ENCODE assay signal across 9 cellular contexts in the genomic region with DNA sequence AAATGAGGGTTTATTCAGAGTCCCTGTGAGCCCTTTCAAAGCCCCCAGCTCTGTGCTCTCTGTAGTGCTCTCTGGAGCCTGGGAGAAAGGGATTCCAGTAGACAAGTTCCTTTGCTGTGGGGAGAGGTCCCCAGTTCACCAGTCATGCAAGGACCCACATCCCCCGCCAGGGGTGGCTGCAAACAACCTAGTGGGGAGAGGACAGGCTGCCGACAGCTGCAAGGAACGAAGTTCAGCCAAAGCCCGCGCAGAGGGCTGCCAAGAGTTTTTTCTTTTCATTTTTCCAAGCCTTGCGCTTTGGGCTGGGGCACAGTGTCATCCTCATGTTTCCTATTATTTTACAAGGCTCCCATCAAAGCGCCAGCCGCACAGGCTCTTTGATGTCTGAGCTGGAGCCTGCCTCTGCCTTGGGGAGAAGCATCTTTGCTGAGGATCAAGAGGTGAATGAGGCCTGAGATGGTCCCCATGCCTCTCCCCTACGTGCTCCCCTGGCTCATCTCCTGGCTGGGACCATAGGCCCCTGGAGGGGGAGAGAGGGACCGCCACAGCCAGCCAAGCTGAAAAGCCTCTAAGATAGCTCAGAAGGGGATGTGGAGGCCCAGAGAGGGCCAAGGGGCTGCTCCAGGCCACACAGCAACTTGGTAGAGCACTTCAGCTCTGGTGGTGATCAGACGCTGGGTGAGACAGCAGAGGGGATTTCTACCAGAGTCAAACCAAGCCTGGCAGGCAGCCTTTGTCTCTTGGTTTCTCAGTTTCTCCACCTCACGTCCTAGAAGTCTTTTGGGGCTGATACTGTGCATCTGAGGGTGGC. TPM values are rescaled to one million over a fixed set of nuclear protein-coding genes. Genes with fewer than 3 reads are reported as not detected.
DNase-seq lines count a peak whose midpoint lies in the region; FAIRE-seq and TF ChIP-seq lines count a peak whose summit lies in the region.
"Had no signal": no experiment of that assay in that cellular context is flagged by ENCODE, and none has a peak within 500 bp of the region (broad histone marks: within the 10 kb centered on the region; RNA-seq: fewer than 3 reads in every experiment).

No MANE protein-coding gene starts in this region.

- H3K36me3 Mint-ChIP-seq in HFFc6 (ENCODE audit: low read depth) = no peaks in the 10 kb centered on the region
- H3K36me3 Mint-ChIP-seq in chondrocyte (ENCODE audit: low read depth) = no peaks in the 10 kb centered on the region

- no peak overlapping the region for H3K4me2 ChIP-seq in mesenchymal stem cell (ENCODE audit: low read length, poor library complexity, severe bottlenecking)

- peak; percentile 69 for TF ChIP-seq CTCF in AG09309 (IDR thresholded peaks at IDR 0.05; ENCODE audit: control insufficient read depth, insufficient read depth, low read depth, low read length, missing control alignments)
- peak; percentile 73 for TF ChIP-seq CTCF in HFFc6 (IDR thresholded peaks at IDR 0.05)
- TF ChIP-seq CTCF in chondrocyte (IDR thresholded peaks at IDR 0.05) = peak; percentile 71

- no peaks in the 10 kb centered on the region; the same call in none of the 2 replicates for H3K27me3 Mint-ChIP-seq in HFFc6 (ENCODE audit: insufficient read depth)
- H3K27me3 Mint-ChIP-seq in chondrocyte (ENCODE audit: low read depth) = no peaks in the 10 kb centered on the region

- no peaks in the 10 kb centered on the region for H3K9me3 Mint-ChIP-seq in HFFc6
- no peaks in the 10 kb centered on the region for H3K9me3 Mint-ChIP-seq in chondrocyte (ENCODE audit: low read depth)

- H3K9me3 ChIP-seq in mesenchymal stem cell (ENCODE audit: control insufficient read depth, low read length) = no peaks in the 10 kb centered on the region

- no peak overlapping the region for H4K91ac ChIP-seq in mesenchymal stem cell (ENCODE audit: low read length)

- H2AK5ac ChIP-seq in mesenchymal stem cell (ENCODE audit: low read length, severe bottlenecking) = no peak overlapping the region

- peak overlapping the region in 1 of 2 experiments; percentile 13 for H3K4ac ChIP-seq in mesenchymal stem cell (ENCODE audit: low read depth in 1 of 2, low read length in 2 of 2)

- no peak overlapping the region for H2BK12ac ChIP-seq in mesenchymal stem cell (ENCODE audit: low read length in 2 of 2)

- H3K14ac ChIP-seq in mesenchymal stem cell (ENCODE audit: low read length in 2 of 2) = no peak overlapping the region

- H3K4me1 Mint-ChIP-seq in HFFc6 (ENCODE audit: low read depth) (peaks cover 17% of the 10 kb centered on the region), chondrocyte (ENCODE audit: low read depth) (peaks cover 70% of the 10 kb centered on the region)

- H3K4me3 Mint-ChIP-seq in HFFc6 (no peak overlapping the region), chondrocyte (ENCODE audit: unreplicated experiment) (no peak overlapping the region)

- peaks cover 6 to 52% of the 10 kb centered on the region in 2 experiments for H3K27me3 ChIP-seq in mesenchymal stem cell (ENCODE audit: control insufficient read depth in 1 of 2, insufficient read depth in 1 of 2, low read length in 2 of 2)

- FAIRE-seq in frontal cortex (lab: Jason Lieb, UNC) = no peak
- FAIRE-seq: TTC549 had no signal

- no peaks in the 10 kb centered on the region for H3K79me1 ChIP-seq in mesenchymal stem cell (replicated peaks; ENCODE audit: low read length, poor library complexity, severe bottlenecking)

- H3K9ac ChIP-seq in mesenchymal stem cell (ENCODE audit: low read length) = no peak overlapping the region

- no peak overlapping the region for H2AFZ ChIP-seq in mesenchymal stem cell (ENCODE audit: low read depth, low read length)

- H3K27ac Mint-ChIP-seq in HFFc6 (no peak overlapping the region), chondrocyte (ENCODE audit: unreplicated experiment) (peak overlapping the region; percentile 80)

- H3K36me3 ChIP-seq in mesenchymal stem cell (ENCODE audit: control insufficient read depth in 1 of 2, insufficient read depth in 2 of 2, low read depth in 1 of 2, low read length in 2 of 2) = no peaks in the 10 kb centered on the region

- H2BK15ac ChIP-seq in mesenchymal stem cell (ENCODE audit: low read depth, poor library complexity, severe bottlenecking) = no peak overlapping the region

- 64% methylated on average over 12 of the region's 12 CpGs for WGBS in mesenchymal stem cell

- no peak overlapping the region for H3K27ac ChIP-seq in mesenchymal stem cell (ENCODE audit: low read length, poor library complexity, severe bottlenecking)

- H4K8ac ChIP-seq in mesenchymal stem cell (ENCODE audit: low read length) = peak overlapping the region; percentile 19

- H3K23ac ChIP-seq in mesenchymal stem cell (ENCODE audit: low read length in 2 of 2) = no peak overlapping the region

- H3K18ac ChIP-seq in mesenchymal stem cell (ENCODE audit: low read depth in 1 of 2, low read length in 2 of 2) = no peak overlapping the region

- DNase-seq in AG09309 (ENCODE audit: low read depth) (no peak), HFFc6 (peak; percentile 32), chondrocyte (ENCODE audit: low spot score) (peak; percentile 49), mesenchymal stem cell (peak; percentile 42), SIG-M5 treated with dmso at 0.1 percent for 504 hours (lab: John Stamatoyannopoulos, UW; ENCODE audit: unreplicated experiment) (no peak), NCI-H748 (lab: John Stamatoyannopoulos, UW; ENCODE audit: unreplicated experiment) (no peak), SKM-1 treated with dmso at 0.1 percent for 144 hours (lab: John Stamatoyannopoulos, UW; ENCODE audit: unreplicated experiment) (no peak), frontal cortex (ENCODE audit: low spot score in 2 of 2) (no peak)

- no peak overlapping the region for H2BK5ac ChIP-seq in mesenchymal stem cell (ENCODE audit: low read depth, low read length, poor library complexity, severe bottlenecking)

- H2BK120ac ChIP-seq in mesenchymal stem cell (ENCODE audit: low read depth, low read length) = peak overlapping the region; percentile 42

- H3K4me3 ChIP-seq in AG09309 (ENCODE audit: control insufficient read depth, low read depth, low read length) (no peak overlapping the region), mesenchymal stem cell (ENCODE audit: insufficient read depth in 1 of 2, low read depth in 1 of 2, low read length in 2 of 2) (no peak overlapping the region)

- H3K4me1 ChIP-seq in mesenchymal stem cell (ENCODE audit: control insufficient read depth, insufficient read depth, low read depth, low read length) = peaks cover 5% of the 10 kb centered on the region

RNA-seq across cellular contexts. Expression of gene SYNPO, which starts 50.5 kb away (rescaled TPM):
- total RNA-seq in HFFc6 (2021; fragmentation: NEBNext Ultra II Directional; extraction: Animal tissue kit (Norgen Biotek cat#: 25700)) = 10 to 100 TPM; 35.6 to 50.7 (median 47.8) TPM
- total RNA-seq in chondrocyte = 156 to 198 TPM (median 195 TPM) in 3 replicates
- polyA plus RNA-seq in mesenchymal stem cell (2013, experiment 1 of 2) = 37.8 TPM
- 39.1 TPM for polyA plus RNA-seq in mesenchymal stem cell (2013, experiment 2 of 2)
- 3.7 TPM for total RNA-seq in frontal cortex

Comparison
In these comparisons a context has a peak if more than half of its experiments do, and no peak if none do; other contexts are left out.
1. DNase-seq: peak in HFFc6 (single experiment), chondrocyte (single experiment) and mesenchymal stem cell (single experiment); none in AG09309 (single experiment), SIG-M5 treated with dmso at 0.1 percent for 504 hours (single experiment), NCI-H748 (single experiment), SKM-1 treated with dmso at 0.1 percent for 144 hours (single experiment) and frontal cortex (0 of 2).
2. Peak in every context shown above with its lines, with median percentiles within 50 percentile points of each other: CTCF ChIP-seq.